8 cellular contexts compared by ENCODE assay signal in genomic region chr20:50980071-50980681, GRCh38. TPM values are rescaled to one million over a fixed set of nuclear protein-coding genes. Genes with fewer than 3 reads are reported as not detected.
DNase-seq lines count a peak whose midpoint lies in the region; ATAC-seq, FAIRE-seq and TF ChIP-seq lines count a peak whose summit lies in the region.

No MANE protein-coding gene starts in this region.

- ATAC-seq in K562 (0 out of 3 replicates have a peak, but pooled peaks have one; percentile 14), GM21390 (IDR thresholded peaks at IDR 0.05; ENCODE audit: unreplicated experiment) (no peak), HG03439 (IDR thresholded peaks at IDR 0.05; ENCODE audit: unreplicated experiment) (no peak)

- no peaks in the 10 kb centered on the region for H3K79me2 ChIP-seq in K562 (ENCODE audit: control insufficient read depth, insufficient read depth, low read length)
- no peaks in the 10 kb centered on the region for H3K79me2 ChIP-seq in MM.1S (ENCODE audit: low read length)

- WGBS in K562 (ENCODE audit: insufficient coverage, low coverage, missing lambda C conversion rate): 9% methylated on average over 8 of the region's 8 CpGs
- WGBS in neuronal stem cell (ENCODE audit: extremely low coverage in 2 of 2, insufficient read length in 2 of 2, insufficient replicate concordance in 1 of 2), 2 donors: no CpG with 5 or more reads among the region's 8 CpGs
- WGBS in sigmoid colon, 2 donors: 56 to 63% methylated on average over 8 of the region's 8 CpGs

- no peak overlapping the region for H3K4me2 ChIP-seq in K562 (ENCODE audit: insufficient read depth, low read length)
- H3K4me2 ChIP-seq in neuronal stem cell (ENCODE audit: insufficient read depth, low read length, poor library complexity, severe bottlenecking): no peak overlapping the region
- no peak overlapping the region for H3K4me2 ChIP-seq in MM.1S (ENCODE audit: low read depth, low read length)

- TF ChIP-seq CTCF in K562 (IDR thresholded peaks at IDR 0.05 in 2 of 3, conservative IDR thresholded peaks at IDR 0.05 in 1 of 3; ENCODE audit: insufficient read depth in 2 of 3, low read depth in 1 of 3, low read length in 3 of 3): no peak
- no peak for TF ChIP-seq CTCF in sigmoid colon (IDR thresholded peaks at IDR 0.05)
- no peak for TF ChIP-seq CTCF in MM.1S (IDR thresholded peaks at IDR 0.05; ENCODE audit: low read length)

- no peaks in the 10 kb centered on the region for H3K9me2 ChIP-seq in MM.1S (replicated peaks; ENCODE audit: insufficient read depth, low read length)

- DNase-seq in Daoy (ENCODE audit: low read depth) (peak; percentile 92), MV-4-11 (lab: John Stamatoyannopoulos, UW) (peak; percentile 96), K562 (ENCODE audit: extremely low read depth in 1 of 4, low spot score in 3 of 4) (no peak), neuronal stem cell (ENCODE audit: low spot score) (no peak), sigmoid colon (no peak), MM.1S (no peak)

- no peak overlapping the region for H2BK5ac ChIP-seq in neuronal stem cell (ENCODE audit: low read length)

- H3K9ac ChIP-seq in K562 (ENCODE audit: insufficient read depth in 1 of 2, low read depth in 2 of 2, low read length in 2 of 2) (no peak overlapping the region), neuronal stem cell (ENCODE audit: low read depth, low read length, poor library complexity) (no peak overlapping the region), MM.1S (ENCODE audit: low read length) (no peak overlapping the region)

- no peak overlapping the region for H3K23ac ChIP-seq in neuronal stem cell (ENCODE audit: low read depth, low read length, poor library complexity)

- H3K4me3 ChIP-seq in K562 (no peak overlapping the region), neuronal stem cell (ENCODE audit: low read length in 2 of 2) (no peak overlapping the region), sigmoid colon (no peak overlapping the region), MM.1S (ENCODE audit: low read length) (no peak overlapping the region)

- H2AFZ ChIP-seq in K562 (ENCODE audit: low read depth, low read length) (no peak overlapping the region), neuronal stem cell (ENCODE audit: low read length) (no peak overlapping the region), MM.1S (ENCODE audit: low read length) (no peak overlapping the region)

- no peaks in the 10 kb centered on the region; the same call in 1 of the 2 replicates for H4K20me1 ChIP-seq in K562 (replicated peaks; ENCODE audit: control insufficient read depth, insufficient read depth, low read length)
- no peaks in the 10 kb centered on the region for H4K20me1 ChIP-seq in MM.1S (ENCODE audit: insufficient read depth, low read length)

- peak overlapping the region; percentile 89 for H2AK5ac ChIP-seq in neuronal stem cell (ENCODE audit: low read depth, low read length)

- H3K4ac ChIP-seq in neuronal stem cell (ENCODE audit: low read length): no peak overlapping the region

- H3K4me1 ChIP-seq in K562 (replicated peaks in 1 of 2; ENCODE audit: control insufficient read depth in 2 of 2, insufficient read depth in 2 of 2, low read length in 2 of 2) (peaks cover 0 to 9% of the 10 kb centered on the region in 2 experiments; a peak in 3 of 5 replicates), neuronal stem cell (ENCODE audit: control insufficient read depth in 2 of 2, insufficient read depth in 1 of 2, low read depth in 1 of 2, low read length in 2 of 2) (peaks cover 3 to 13% of the 10 kb centered on the region in 2 donors), sigmoid colon (peaks cover 0 to 7% (median 0%) of the 10 kb centered on the region in 4 donors), MM.1S (ENCODE audit: low read length) (no peaks in the 10 kb centered on the region)

- no peaks in the 10 kb centered on the region for H3F3A ChIP-seq in MM.1S (ENCODE audit: insufficient read depth, low read length)

- H4K91ac ChIP-seq in neuronal stem cell (ENCODE audit: low read depth, low read length, poor library complexity): no peak overlapping the region

- TF ChIP-seq RAD21 in K562 (CRISPR knock-in tag; conservative IDR thresholded peaks at IDR 0.05 in 1 of 2, IDR thresholded peaks at IDR 0.05 in 1 of 2): no peak

- H3K14ac ChIP-seq in neuronal stem cell (ENCODE audit: low read length): no peak overlapping the region

- H2BK15ac ChIP-seq in neuronal stem cell (ENCODE audit: low read length): no peak overlapping the region

- H3K27ac ChIP-seq in K562 (ENCODE audit: extremely low read depth, low read depth, low read length): no peak overlapping the region
- H3K27ac ChIP-seq in neuronal stem cell (replicated peaks; ENCODE audit: low read length): no peak overlapping the region
- peak overlapping the region in 2 of 4 donors; percentile 1 to 14 for H3K27ac ChIP-seq in sigmoid colon
- no peak overlapping the region for H3K27ac ChIP-seq in MM.1S (ENCODE audit: low read length)

- H3K36me3 ChIP-seq in K562 (ENCODE audit: control insufficient read depth, insufficient read depth, low read length) (no peaks in the 10 kb centered on the region), neuronal stem cell (replicated peaks in 1 of 2; ENCODE audit: control insufficient read depth in 2 of 2, insufficient read depth in 2 of 2, low read length in 2 of 2) (no peaks in the 10 kb centered on the region), sigmoid colon (no peaks in the 10 kb centered on the region), MM.1S (replicated peaks; ENCODE audit: insufficient read depth, low read length) (no peaks in the 10 kb centered on the region)

- H3K18ac ChIP-seq in neuronal stem cell (ENCODE audit: low read length): no peak overlapping the region

- H2BK120ac ChIP-seq in neuronal stem cell (ENCODE audit: low read depth, low read length): no peak overlapping the region

- H3K9me1 ChIP-seq in K562 (ENCODE audit: control insufficient read depth, insufficient read depth, low read length): no peaks in the 10 kb centered on the region

- TF ChIP-seq POLR2A in K562 (conservative IDR thresholded peaks at IDR 0.05): no peak
- no peak for TF ChIP-seq POLR2A in sigmoid colon (IDR thresholded peaks at IDR 0.05)

- H3K27me3 ChIP-seq in K562 (ENCODE audit: control insufficient read depth in 2 of 2, insufficient read depth in 2 of 2, low read length in 2 of 2): peaks cover 31 to 56% of the 10 kb centered on the region in 2 experiments
- H3K27me3 ChIP-seq in neuronal stem cell (ENCODE audit: control insufficient read depth in 3 of 3, insufficient read depth in 3 of 3, low read depth in 1 of 3, low read length in 3 of 3): no peaks in the 10 kb centered on the region
- H3K27me3 ChIP-seq in sigmoid colon: peaks cover 4 to 50% (median 9%) of the 10 kb centered on the region in 3 donors
- H3K27me3 ChIP-seq in MM.1S (replicated peaks; ENCODE audit: insufficient read depth, low read length): peaks cover 27% of the 10 kb centered on the region

- POLR2A ChIA-PET in K562 (lab: Yijun Ruan, JAX): interaction anchor here (1.1 kb wide), 1 partner anchor 366 kb away, joined by 3 read pairs; no protein-coding TSS in a partner anchor

- H3K9me3 ChIP-seq in K562 (replicated peaks; ENCODE audit: control insufficient read depth, insufficient read depth, low read depth, low read length): no peaks in the 10 kb centered on the region
- peaks cover 0 to 2% of the 10 kb centered on the region in 2 donors for H3K9me3 ChIP-seq in neuronal stem cell (replicated peaks in 1 of 2; ENCODE audit: control insufficient read depth in 2 of 2, insufficient read depth in 1 of 2, low read depth in 1 of 2, low read length in 2 of 2)
- H3K9me3 ChIP-seq in sigmoid colon: no peaks in the 10 kb centered on the region
- no peaks in the 10 kb centered on the region for H3K9me3 ChIP-seq in MM.1S (replicated peaks; ENCODE audit: insufficient read depth, low read length)

- H4K8ac ChIP-seq in neuronal stem cell (ENCODE audit: low read depth, low read length): no peak overlapping the region

- no peaks in the 10 kb centered on the region for H3K79me1 ChIP-seq in neuronal stem cell (ENCODE audit: low read depth, low read length)

- in situ Hi-C loops in K562 (cut with MboI): loop anchor here (25.0 kb wide), 1 partner anchor 1107 kb away; no protein-coding TSS in a partner anchor

- BruUV-seq in K562 (replicated peaks; lab: Mats Ljungman, UMichigan): no TSS peak

- CTCF ChIA-PET in K562 (lab: Yijun Ruan, JAX; ENCODE audit: low intra/inter-chr PET ratio): no interaction called here

- TF ChIP-seq EP300 in K562 (IDR thresholded peaks at IDR 0.05; ENCODE audit: low read length): no peak
- peak in 1 of 4 donors; percentile 37 for TF ChIP-seq EP300 in sigmoid colon (IDR thresholded peaks at IDR 0.05)

- FAIRE-seq in K562 (lab: Jason Lieb, UNC): no peak

- intact Hi-C loops in K562 (cut with micrococcal nuclease): loop anchor here (5.0 to 10.0 kb wide), 2 partner anchors 188 to 645 kb away; no protein-coding TSS in a partner anchor
- intact Hi-C loops in sigmoid colon (cut with DNase I): no loop called here

- H2BK12ac ChIP-seq in neuronal stem cell (ENCODE audit: low read length): no peak overlapping the region

RNA-seq across cellular contexts. Expression of gene MOCS3, which starts 21.6 kb away (rescaled TPM):
- total RNA-seq in Daoy (2014; rRNA removed; shearing (Covaris generic)): 7.4 TPM in 2 replicates
- total RNA-seq in K562 (2011; cell fraction: chromatin; rRNA removed; ENCODE audit: low replicate concordance): 5.6 and 8.5 TPM in 2 replicates
- 13.2 and 15.8 TPM in 2 replicates for total RNA-seq in K562 (2011; cell fraction: nucleolus; rRNA removed)
- total RNA-seq in K562 (2011; cell fraction: nucleoplasm; rRNA removed): 10.8 and 11.0 TPM in 2 replicates
- 5.1 and 6.5 TPM in 2 replicates for total RNA-seq in K562 (2014; rRNA removed)
- total RNA-seq in K562 (2014; rRNA removed; fragmentation: Illumina TruSeq; extraction: Trizol): 4.4 TPM in 2 replicates
- 4.6 and 4.7 TPM in 2 replicates for total RNA-seq in K562 (2015; rRNA removed; fragmentation: Illumina TruSeq; extraction: Trizol)
- 5.6 and 6.2 TPM in 2 replicates for total RNA-seq in K562 (2021)
- polyA plus RNA-seq in K562 (2011; rRNA removed): 2.6 and 2.9 TPM in 2 replicates
- 3.1 and 8.1 TPM in 2 replicates for polyA plus RNA-seq in K562 (2011; cell fraction: cytosol; rRNA removed)
- polyA plus RNA-seq in K562 (2011; cell fraction: nucleus; rRNA removed): 1.6 and 2.1 TPM in 2 replicates
- polyA plus RNA-seq in K562 (2012): 2.8 and 4.0 TPM in 2 replicates
- 2.8 and 3.3 TPM in 2 replicates for polyA plus RNA-seq in K562 (2014; fragmentation: Illumina TruSeq; extraction: Trizol)
- polyA plus RNA-seq in K562 (2014; fragmentation: Nextera tagmentation; extraction: Ambion mirVana): 1 to 10 TPM in 1 of 2 experiments, under 1 TPM in 1; 0.70 to 1.0 TPM
- 2.9 and 3.1 TPM in 2 replicates for polyA plus RNA-seq in K562 (2014; rRNA removed)
- polyA minus RNA-seq in K562 (2011; rRNA and poly(A)+ RNA removed): 5.1 and 6.5 TPM in 2 replicates
- polyA minus RNA-seq in K562 (2011; cell fraction: cytosol; rRNA and poly(A)+ RNA removed): 3.4 and 5.0 TPM in 2 replicates
- polyA minus RNA-seq in K562 (2011; cell fraction: nucleus; rRNA and poly(A)+ RNA removed): 6.1 and 7.7 TPM in 2 replicates
- polyA plus RNA-seq in neuronal stem cell (2013, experiment 1 of 2): 2.6 TPM
- 2.5 TPM for polyA plus RNA-seq in neuronal stem cell (2013, experiment 2 of 2)
- 1 to 10 TPM; 2.8 to 3.9 (median 3.6) TPM for total RNA-seq in sigmoid colon
- polyA plus RNA-seq in sigmoid colon: 1 to 10 TPM; 1.2 to 3.9 (median 3.6) TPM

RNA-seq across cellular contexts. Expression of gene DPM1, which starts 21.8 kb away (rescaled TPM):
- 133 and 153 TPM in 2 replicates for total RNA-seq in Daoy (2014; rRNA removed; shearing (Covaris generic))
- 27.3 and 28.7 TPM in 2 replicates for total RNA-seq in K562 (2011; cell fraction: chromatin; rRNA removed; ENCODE audit: low replicate concordance)
- 26.3 and 26.7 TPM in 2 replicates for total RNA-seq in K562 (2011; cell fraction: nucleolus; rRNA removed)
- 21.8 and 29.6 TPM in 2 replicates for total RNA-seq in K562 (2011; cell fraction: nucleoplasm; rRNA removed)
- total RNA-seq in K562 (2014; rRNA removed) (83.7 and 105 TPM in 2 replicates), K562 (2014; rRNA removed; fragmentation: Illumina TruSeq; extraction: Trizol) (163 and 167 TPM in 2 replicates), K562 (2015; rRNA removed; fragmentation: Illumina TruSeq; extraction: Trizol) (123 and 133 TPM in 2 replicates), K562 (2021) (75.2 and 81.4 TPM in 2 replicates), sigmoid colon (10 to 100 TPM; 45.4 to 94.6 (median 63.0) TPM)
- polyA plus RNA-seq in K562 (2011; rRNA removed) (70.3 and 109 TPM in 2 replicates), K562 (2014; fragmentation: Illumina TruSeq; extraction: Trizol) (131 and 153 TPM in 2 replicates), K562 (2014; fragmentation: Nextera tagmentation; extraction: Ambion mirVana) (100 to 1,000 TPM; 185 to 190 TPM), K562 (2014; rRNA removed) (163 and 186 TPM in 2 replicates), sigmoid colon (10 to 100 TPM; 52.9 to 76.1 (median 60.4) TPM)
- polyA plus RNA-seq in K562 (2011; cell fraction: cytosol; rRNA removed): 27.3 and 58.0 TPM in 2 replicates
- polyA plus RNA-seq in K562 (2011; cell fraction: nucleus; rRNA removed): 23.6 and 46.5 TPM in 2 replicates
- polyA plus RNA-seq in K562 (2012): 60.2 and 99.7 TPM in 2 replicates
- 43.3 and 44.4 TPM in 2 replicates for polyA minus RNA-seq in K562 (2011; rRNA and poly(A)+ RNA removed)
- polyA minus RNA-seq in K562 (2011; cell fraction: cytosol; rRNA and poly(A)+ RNA removed): 27.7 and 46.1 TPM in 2 replicates
- polyA minus RNA-seq in K562 (2011; cell fraction: nucleus; rRNA and poly(A)+ RNA removed): 19.8 and 20.9 TPM in 2 replicates
- polyA plus RNA-seq in neuronal stem cell (2013, experiment 1 of 2): 61.4 TPM
- polyA plus RNA-seq in neuronal stem cell (2013, experiment 2 of 2): 64.6 TPM

RNA-seq across cellular contexts. Expression of gene KCNG1, which starts 42.7 kb away (rescaled TPM):
- 71.9 and 91.3 TPM in 2 replicates for total RNA-seq in Daoy (2014; rRNA removed; shearing (Covaris generic))
- total RNA-seq in K562 (2011; cell fraction: chromatin; rRNA removed; ENCODE audit: low replicate concordance): 0.21 and 0.25 TPM in 2 replicates
- total RNA-seq in K562 (2011; cell fraction: nucleolus; rRNA removed): not detected in 2 replicates
- 0.44 and 0.69 TPM in 2 replicates for total RNA-seq in K562 (2011; cell fraction: nucleoplasm; rRNA removed)
- total RNA-seq in K562 (2014; rRNA removed) (0.09 and 0.94 TPM in 2 replicates), K562 (2014; rRNA removed; fragmentation: Illumina TruSeq; extraction: Trizol) (0.26 and 0.33 TPM in 2 replicates), K562 (2015; rRNA removed; fragmentation: Illumina TruSeq; extraction: Trizol) (0.11 and 0.22 TPM in 2 replicates), K562 (2021) (0.76 and 1.5 TPM in 2 replicates), sigmoid colon (1 to 10 TPM; 1.7 to 5.3 (median 3.3) TPM)
- polyA plus RNA-seq in K562 (2011; rRNA removed) (not detected in 2 replicates), K562 (2014; fragmentation: Illumina TruSeq; extraction: Trizol) (0.12 and 0.29 TPM in 2 replicates), K562 (2014; fragmentation: Nextera tagmentation; extraction: Ambion mirVana) (under 1 TPM in 1 of 2 experiments, not detected in 1; 0.06 TPM), K562 (2014; rRNA removed) (1.5 TPM in 2 replicates), sigmoid colon (1 to 10 TPM; 2.3 to 7.1 (median 2.4) TPM)
- polyA plus RNA-seq in K562 (2011; cell fraction: cytosol; rRNA removed): 0.03 and 0.12 TPM in 2 replicates
- polyA plus RNA-seq in K562 (2011; cell fraction: nucleus; rRNA removed): 0.11 TPM in 1 of 2 replicates, not detected in the other
- 0.52 and 13.7 TPM in 2 replicates for polyA plus RNA-seq in K562 (2012)
- not detected in 2 replicates for polyA minus RNA-seq in K562 (2011; rRNA and poly(A)+ RNA removed)
- polyA minus RNA-seq in K562 (2011; cell fraction: cytosol; rRNA and poly(A)+ RNA removed): not detected in 2 replicates
- polyA minus RNA-seq in K562 (2011; cell fraction: nucleus; rRNA and poly(A)+ RNA removed): not detected in 2 replicates
- 8.5 TPM for polyA plus RNA-seq in neuronal stem cell (2013, experiment 1 of 2)
- polyA plus RNA-seq in neuronal stem cell (2013, experiment 2 of 2): 8.4 TPM

RNA-seq across cellular contexts. Expression of gene ADNP, which starts 48.9 kb away (rescaled TPM):
- total RNA-seq in Daoy (2014; rRNA removed; shearing (Covaris generic)): 14.7 and 15.1 TPM in 2 replicates
- total RNA-seq in K562 (2011; cell fraction: chromatin; rRNA removed; ENCODE audit: low replicate concordance): 37.0 and 96.7 TPM in 2 replicates
- total RNA-seq in K562 (2011; cell fraction: nucleolus; rRNA removed): 22.0 and 32.6 TPM in 2 replicates
- total RNA-seq in K562 (2011; cell fraction: nucleoplasm; rRNA removed): 53.4 and 65.7 TPM in 2 replicates
- total RNA-seq in K562 (2014; rRNA removed): 17.8 and 18.7 TPM in 2 replicates
- 24.5 and 26.1 TPM in 2 replicates for total RNA-seq in K562 (2014; rRNA removed; fragmentation: Illumina TruSeq; extraction: Trizol)
- total RNA-seq in K562 (2015; rRNA removed; fragmentation: Illumina TruSeq; extraction: Trizol): 20.7 and 25.0 TPM in 2 replicates
- total RNA-seq in K562 (2021): 52.2 and 59.9 TPM in 2 replicates
- polyA plus RNA-seq in K562 (2011; rRNA removed): 19.4 and 22.9 TPM in 2 replicates
- 8.7 and 15.8 TPM in 2 replicates for polyA plus RNA-seq in K562 (2011; cell fraction: cytosol; rRNA removed)
- polyA plus RNA-seq in K562 (2011; cell fraction: nucleus; rRNA removed): 28.0 and 40.0 TPM in 2 replicates
- polyA plus RNA-seq in K562 (2012): 37.3 and 38.0 TPM in 2 replicates
- polyA plus RNA-seq in K562 (2014; fragmentation: Illumina TruSeq; extraction: Trizol): 50.7 and 52.0 TPM in 2 replicates
- 10 to 100 TPM; 25.3 to 40.0 TPM for polyA plus RNA-seq in K562 (2014; fragmentation: Nextera tagmentation; extraction: Ambion mirVana)
- polyA plus RNA-seq in K562 (2014; rRNA removed): 20.9 and 26.0 TPM in 2 replicates
- 60.3 and 74.4 TPM in 2 replicates for polyA minus RNA-seq in K562 (2011; rRNA and poly(A)+ RNA removed)
- polyA minus RNA-seq in K562 (2011; cell fraction: cytosol; rRNA and poly(A)+ RNA removed): 38.7 and 40.3 TPM in 2 replicates
- polyA minus RNA-seq in K562 (2011; cell fraction: nucleus; rRNA and poly(A)+ RNA removed): 14.8 and 28.8 TPM in 2 replicates
- 96.1 TPM for polyA plus RNA-seq in neuronal stem cell (2013, experiment 1 of 2)
- polyA plus RNA-seq in neuronal stem cell (2013, experiment 2 of 2): 95.9 TPM
- 10 to 100 TPM; 41.5 to 52.6 (median 43.6) TPM for total RNA-seq in sigmoid colon
- polyA plus RNA-seq in sigmoid colon: 10 to 100 TPM; 12.0 to 33.2 (median 13.8) TPM

Comparison
In these comparisons a context has a peak if more than half of its experiments do, and no peak if none do; other contexts are left out.
1. DNase-seq: peak in Daoy (single experiment) and MV-4-11 (single experiment); none in K562 (0 of 4), neuronal stem cell (single experiment), sigmoid colon (single experiment) and MM.1S (single experiment).
2. RNA of gene KCNG1, which starts 42.7 kb away (total RNA-seq): 71.9 to 91.3 TPM in Daoy; 1.7 to 5.3 TPM in sigmoid colon and 0.09 to 1.5 TPM in K562; every median in the first group is over 10 times any median in the second.